In genomic region chr14:31181271-31181670, GRCh38 we compare ENCODE assay signal across 12 cellular contexts. TPM values are rescaled to one million over a fixed set of nuclear protein-coding genes. Genes with fewer than 3 reads are reported as not detected.
DNase-seq lines count a peak whose midpoint lies in the region; ATAC-seq lines count a peak whose summit lies in the region.
"Had no signal": no experiment of that assay in that cellular context is flagged by ENCODE, and none has a peak within 500 bp of the region (broad histone marks: within the 10 kb centered on the region; RNA-seq: fewer than 3 reads in every experiment).

No MANE protein-coding gene starts in this region.

- no peaks in the 10 kb centered on the region for H3K27me3 ChIP-seq in CD4-positive, CD25-positive, alpha-beta regulatory T cell (ENCODE audit: control insufficient read depth, insufficient read depth, low read length)
- H3K27me3 ChIP-seq in CD4-positive, alpha-beta memory T cell (ENCODE audit: insufficient read depth, low read length): no peaks in the 10 kb centered on the region
- no peaks in the 10 kb centered on the region for H3K27me3 ChIP-seq in GM23248 (replicated peaks; ENCODE audit: insufficient read depth)

- POLR2A ChIA-PET in CD4-positive, alpha-beta memory T cell (lab: Charles Lee; ENCODE audit: partially characterized antibody): no interaction called here
- POLR2A ChIA-PET in T-cell (lab: Charles Lee): no interaction called here

- peaks cover 23% of the 10 kb centered on the region for H3K36me3 ChIP-seq in CD4-positive, CD25-positive, alpha-beta regulatory T cell (ENCODE audit: control insufficient read depth, insufficient read depth, low read length)
- H3K36me3 ChIP-seq in CD4-positive, alpha-beta memory T cell (ENCODE audit: insufficient read depth, low read length): peaks cover 3% of the 10 kb centered on the region
- H3K36me3 ChIP-seq in GM23248 (ENCODE audit: low read depth): no peaks in the 10 kb centered on the region

- peak overlapping the region in 1 of 4 donors; percentile 27 for H3K4me3 Mint-ChIP-seq in CD4-positive, CD25-positive, alpha-beta regulatory T cell
- no peak overlapping the region for H3K4me3 Mint-ChIP-seq in CD4-positive, alpha-beta memory T cell
- no peak overlapping the region for H3K4me3 Mint-ChIP-seq in T-cell
- H3K4me3 Mint-ChIP-seq in stimulated activated naive B cell treated with anti-CD40 and anti-IgM and Interleukin-4, amounts not matched to agents 10 μg/mL and 1 μg/mL and 100 μg/mL, for 72 hours: no peak overlapping the region
- H3K4me3 Mint-ChIP-seq: CD14-positive monocyte had no signal

- no peak for DNase-seq in CD4-positive, CD25-positive, alpha-beta regulatory T cell
- no peak for DNase-seq in CD4-positive, alpha-beta memory T cell
- DNase-seq in T-cell (no peak), GM23248 (no peak)
- DNase-seq in stimulated activated naive B cell treated with anti-CD40 and anti-IgM and Interleukin-4, amounts not matched to agents 10 μg/mL and 1 μg/mL and 100 μg/mL, for 72 hours: no peak
- no peak for DNase-seq in effector CD8-positive, alpha-beta T cell (lab: John Stamatoyannopoulos, UW)
- DNase-seq: Calu3, DMS79, EL had no signal

- H3K4me1 ChIP-seq in CD4-positive, CD25-positive, alpha-beta regulatory T cell (ENCODE audit: control insufficient read depth, insufficient read depth, low read length, poor library complexity, severe bottlenecking): no peaks in the 10 kb centered on the region
- H3K4me1 ChIP-seq in CD4-positive, alpha-beta memory T cell (ENCODE audit: insufficient read depth, low read length): peaks cover 7% of the 10 kb centered on the region
- no peaks in the 10 kb centered on the region for H3K4me1 ChIP-seq in GM23248 (ENCODE audit: insufficient read depth)
- H3K4me1 ChIP-seq: HAP-1 had no signal

- no peak overlapping the region for H3K27ac ChIP-seq in CD4-positive, CD25-positive, alpha-beta regulatory T cell (ENCODE audit: insufficient read depth, low read length, poor library complexity, severe bottlenecking)
- H3K27ac ChIP-seq in CD4-positive, alpha-beta memory T cell (ENCODE audit: low read depth, low read length): no peak overlapping the region
- no peak overlapping the region for H3K27ac ChIP-seq in GM23248

- intact Hi-C loops in CD4-positive, alpha-beta memory T cell (cut with micrococcal nuclease): no loop called here

- peaks cover 16 to 45% (median 20%) of the 10 kb centered on the region in 4 donors for H3K4me1 Mint-ChIP-seq in CD4-positive, CD25-positive, alpha-beta regulatory T cell
- peaks cover 15 to 30% (median 21%) of the 10 kb centered on the region in 4 donors for H3K4me1 Mint-ChIP-seq in CD4-positive, alpha-beta memory T cell
- peaks cover 22 to 28% (median 27%) of the 10 kb centered on the region in 3 donors for H3K4me1 Mint-ChIP-seq in T-cell
- peaks cover 4 to 12% of the 10 kb centered on the region in 2 donors for H3K4me1 Mint-ChIP-seq in stimulated activated naive B cell treated with anti-CD40 and anti-IgM and Interleukin-4, amounts not matched to agents 10 μg/mL and 1 μg/mL and 100 μg/mL, for 72 hours
- H3K4me1 Mint-ChIP-seq: CD14-positive monocyte had no signal

- H3K27ac Mint-ChIP-seq in CD4-positive, CD25-positive, alpha-beta regulatory T cell: peak overlapping the region; percentile 20 to 84 (median 78)
- peak overlapping the region in 4 of 7 donors; percentile 36 to 57 (median 55) for H3K27ac Mint-ChIP-seq in CD4-positive, alpha-beta memory T cell
- peak overlapping the region; percentile 23 to 52 for H3K27ac Mint-ChIP-seq in T-cell
- peak overlapping the region; percentile 20 for H3K27ac Mint-ChIP-seq in stimulated activated naive B cell treated with anti-CD40 and anti-IgM and Interleukin-4, amounts not matched to agents 10 μg/mL and 1 μg/mL and 100 μg/mL, for 72 hours

- H3K9me3 Mint-ChIP-seq in CD4-positive, CD25-positive, alpha-beta regulatory T cell: no peaks in the 10 kb centered on the region
- H3K9me3 Mint-ChIP-seq in CD4-positive, alpha-beta memory T cell: no peaks in the 10 kb centered on the region
- no peaks in the 10 kb centered on the region for H3K9me3 Mint-ChIP-seq in T-cell
- H3K9me3 Mint-ChIP-seq in stimulated activated naive B cell treated with anti-CD40 and anti-IgM and Interleukin-4, amounts not matched to agents 10 μg/mL and 1 μg/mL and 100 μg/mL, for 72 hours: no peaks in the 10 kb centered on the region
- H3K9me3 Mint-ChIP-seq: CD14-positive monocyte had no signal

- H3K27me3 Mint-ChIP-seq in CD4-positive, CD25-positive, alpha-beta regulatory T cell: no peaks in the 10 kb centered on the region
- no peaks in the 10 kb centered on the region for H3K27me3 Mint-ChIP-seq in CD4-positive, alpha-beta memory T cell
- no peaks in the 10 kb centered on the region for H3K27me3 Mint-ChIP-seq in T-cell
- H3K27me3 Mint-ChIP-seq in stimulated activated naive B cell treated with anti-CD40 and anti-IgM and Interleukin-4, amounts not matched to agents 10 μg/mL and 1 μg/mL and 100 μg/mL, for 72 hours: no peaks in the 10 kb centered on the region

- WGBS in GM23248 (ENCODE audit: low coverage in 1 of 2, low lambda C conversion rate in 2 of 2, missing lambda C conversion rate in 2 of 2), 2 experiments: 98% methylated on average over 3 of the region's 3 CpGs

- H3K4me2 ChIP-seq in GM23248 (ENCODE audit: unreplicated experiment): no peak overlapping the region

- no peaks in the 10 kb centered on the region for H3F3A ChIP-seq in GM23248 (ENCODE audit: insufficient read depth)

- CTCF ChIA-PET in CD4-positive, alpha-beta memory T cell (lab: Charles Lee; ENCODE audit: partially characterized antibody): interaction anchor here (1.0 to 1.7 kb wide), 2 partner anchors 13 to 25 kb away, joined by 3 to 6 read pairs; no protein-coding TSS in a partner anchor
- CTCF ChIA-PET in T-cell (lab: Charles Lee): no interaction called here

- H3K9me2 ChIP-seq in GM23248 (ENCODE audit: insufficient read depth): no peaks in the 10 kb centered on the region

- H3K9ac ChIP-seq in GM23248: no peak overlapping the region

- peaks cover 17% of the 10 kb centered on the region for H3K36me3 Mint-ChIP-seq in CD4-positive, CD25-positive, alpha-beta regulatory T cell
- peaks cover 13 to 30% of the 10 kb centered on the region in 2 donors for H3K36me3 Mint-ChIP-seq in CD4-positive, alpha-beta memory T cell
- H3K36me3 Mint-ChIP-seq in T-cell: peaks cover 19% of the 10 kb centered on the region
- peaks cover 23 to 25% of the 10 kb centered on the region in 2 donors for H3K36me3 Mint-ChIP-seq in stimulated activated naive B cell treated with anti-CD40 and anti-IgM and Interleukin-4, amounts not matched to agents 10 μg/mL and 1 μg/mL and 100 μg/mL, for 72 hours

- no peak overlapping the region for H2AFZ ChIP-seq in GM23248

- no peaks in the 10 kb centered on the region for H4K20me1 ChIP-seq in GM23248 (ENCODE audit: insufficient read depth)

- in situ Hi-C loops in GM23248 (cut with MboI): no loop called here

- no peaks in the 10 kb centered on the region for H3K9me3 ChIP-seq in CD4-positive, CD25-positive, alpha-beta regulatory T cell (ENCODE audit: control insufficient read depth in 2 of 2, low read length in 2 of 2)
- H3K9me3 ChIP-seq in CD4-positive, alpha-beta memory T cell (ENCODE audit: control insufficient read depth in 1 of 2, low read length in 2 of 2): no peaks in the 10 kb centered on the region
- H3K9me3 ChIP-seq in GM23248 (ENCODE audit: low read depth): no peaks in the 10 kb centered on the region
- H3K9me3 ChIP-seq: A549, HAP-1 had no signal

- H3K79me2 ChIP-seq in GM23248 (ENCODE audit: insufficient read depth): peaks cover 94% of the 10 kb centered on the region

- H3K4me3 ChIP-seq in CD4-positive, CD25-positive, alpha-beta regulatory T cell (ENCODE audit: low read depth, low read length): no peak overlapping the region
- no peak overlapping the region for H3K4me3 ChIP-seq in CD4-positive, alpha-beta memory T cell (ENCODE audit: low read length in 2 of 2)
- no peak overlapping the region for H3K4me3 ChIP-seq in GM23248
- H3K4me3 ChIP-seq: A549, HAP-1 had no signal

- no peak for ATAC-seq in CD4-positive, CD25-positive, alpha-beta regulatory T cell (ENCODE audit: low read depth in 2 of 2)
- ATAC-seq in T-cell (replicated peaks in 1 of 4): no peak
- no peak for ATAC-seq in stimulated activated naive B cell treated with anti-CD40 and anti-IgM and Interleukin-4, amounts not matched to agents 10 μg/mL and 1 μg/mL and 100 μg/mL, for 72 hours (replicated peaks)
- ATAC-seq: A549 had no signal

RNA-seq across cellular contexts. Expression of gene HECTD1, which starts 26.3 kb away (rescaled TPM):
- 172 TPM for total RNA-seq in CD4-positive, CD25-positive, alpha-beta regulatory T cell
- polyA plus RNA-seq in CD4-positive, CD25-positive, alpha-beta regulatory T cell: 10 to 100 TPM; 25.3 to 29.3 (median 27.0) TPM
- 100 to 1,000 TPM; 157 to 170 TPM for total RNA-seq in CD4-positive, alpha-beta memory T cell
- 10 to 100 TPM; 15.6 to 36.3 TPM for polyA plus RNA-seq in CD4-positive, alpha-beta memory T cell
- total RNA-seq in T-cell: 100 to 1,000 TPM; 118 to 194 (median 132) TPM
- total RNA-seq in GM23248 (2014; rRNA removed; shearing (Covaris generic)): 110 and 145 TPM in 2 replicates
- polyA plus RNA-seq in GM23248 (2016; fragmentation: Nextera tagmentation; extraction: Ambion mirVana): 39.0 and 44.5 TPM in 2 replicates

Comparison
In these comparisons a context has a peak if more than half of its experiments do, and no peak if none do; other contexts are left out.
1. H3K27ac Mint-ChIP-seq: peak in every context shown above with its lines; median percentile 78 in CD4-positive, CD25-positive, alpha-beta regulatory T cell; 55 in CD4-positive, alpha-beta memory T cell; 38 in T-cell; 20 in stimulated activated naive B cell treated with anti-CD40 and anti-IgM and Interleukin-4, amounts not matched to agents 10 μg/mL and 1 μg/mL and 100 μg/mL, for 72 hours.